In the genomic region with DNA sequence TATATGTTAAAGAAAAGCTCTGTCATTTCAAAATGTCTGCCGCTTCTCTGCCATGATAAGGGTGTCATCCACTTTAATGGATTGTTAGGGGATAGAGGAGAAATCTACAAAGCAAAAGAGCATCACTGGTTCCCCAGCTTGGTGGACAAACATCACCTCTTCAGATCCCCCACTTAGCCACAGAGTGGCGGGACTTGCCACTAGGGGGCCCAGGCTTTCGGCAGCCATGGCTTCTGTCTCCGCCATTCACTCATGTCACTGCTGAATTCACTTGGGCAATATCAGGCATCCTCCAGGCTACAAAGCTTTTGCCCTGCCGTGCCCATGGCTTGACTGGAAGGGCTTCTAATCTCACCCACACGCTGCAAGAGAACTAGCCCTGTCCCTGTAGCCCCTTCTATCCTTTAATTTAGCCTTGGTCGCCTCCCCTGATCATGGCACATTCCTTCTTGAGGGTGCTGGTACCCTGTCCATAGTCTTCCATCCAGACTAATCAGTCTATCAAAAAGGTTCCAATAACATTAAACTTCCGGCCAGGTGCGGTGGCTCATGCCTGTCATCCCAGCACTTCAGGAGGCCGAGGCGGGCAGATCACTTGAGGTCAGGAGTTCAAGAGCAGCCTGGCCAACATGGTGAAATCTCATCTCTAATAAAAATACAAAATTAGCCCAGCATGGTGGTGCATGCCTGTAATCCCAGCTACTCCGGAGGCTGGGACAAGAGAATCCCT, we compare ENCODE assay signal across 8 cellular contexts. TPM values are rescaled to one million over a fixed set of nuclear protein-coding genes. Genes with fewer than 3 reads are reported as not detected.
DNase-seq lines count a peak whose midpoint lies in the region; ATAC-seq, FAIRE-seq and TF ChIP-seq lines count a peak whose summit lies in the region.

No MANE protein-coding gene starts in this region.

- no peak overlapping the region for H3K4me3 ChIP-seq in hepatocyte

- H3K4me1 ChIP-seq in hepatocyte (ENCODE audit: insufficient read depth), result peaks cover 4% of the 10 kb centered on the region

- no peaks in the 10 kb centered on the region for H3K36me3 ChIP-seq in hepatocyte (replicated peaks; ENCODE audit: insufficient read depth, low read depth)

- no peak overlapping the region for H2AFZ ChIP-seq in hepatocyte

- no peaks in the 10 kb centered on the region for H3K9me3 ChIP-seq in hepatocyte (ENCODE audit: low read depth)

- ATAC-seq in GM19023 (IDR thresholded peaks at IDR 0.05; ENCODE audit: unreplicated experiment), result no peak

- no peak overlapping the region for H3K27ac ChIP-seq in hepatocyte

- whole genome bisulfite sequencing in hepatocyte (ENCODE audit: low lambda C conversion rate, missing lambda C conversion rate), result 58% methylated on average over 12 of the region's 12 CpGs

- no peak overlapping the region for H3K4me2 ChIP-seq in hepatocyte

- DNase-seq in DMS 273 treated with DMSO at 0.1 percent for 48 hours (lab: John Stamatoyannopoulos, UW) (peak; percentile 14), HTR-8/SVneo (ENCODE audit: insufficient read length, low spot score) (peak; percentile 69), T follicular helper cell (ENCODE audit: low read depth) (peak; percentile 45), hepatocyte (ENCODE audit: low spot score) (peak; percentile 63), foreskin melanocyte (no peak)
- peak; percentile 55 for DNase-seq in activated naive CD8-positive, alpha-beta T cell treated with anti-CD3 and anti-CD28 coated beads, Interleukin-2, amount 50 U/mL, for 16 hours (ENCODE audit: low read depth, low spot score)
- peak; percentile 81 for DNase-seq in stimulated activated CD4-positive, alpha-beta T cell treated with anti-CD3 and anti-CD28 coated beads, Interleukin-15, amount 100 ng/mL, for 24 hours

- FAIRE-seq in HTR-8/SVneo (lab: Jason Lieb, UNC), result no peak

- no peaks in the 10 kb centered on the region for H3K27me3 ChIP-seq in hepatocyte

- no peaks in the 10 kb centered on the region for H3K9me2 ChIP-seq in hepatocyte (replicated peaks; ENCODE audit: insufficient read depth)

- no peaks in the 10 kb centered on the region for H3K79me2 ChIP-seq in hepatocyte

- peak; percentile 46 for TF ChIP-seq CTCF in hepatocyte (IDR thresholded peaks at IDR 0.05; ENCODE audit: poor library complexity)

- H4K20me1 ChIP-seq in hepatocyte (ENCODE audit: insufficient read depth, poor library complexity, severe bottlenecking), result no peaks in the 10 kb centered on the region

RNA-seq across cellular contexts. Expression of a gene that starts 34.7 kb away (rescaled TPM):
- total RNA-seq in hepatocyte, result 1.8 and 4.2 TPM in 2 replicates
- polyA plus RNA-seq in hepatocyte, result 9.7 and 10.8 TPM in 2 replicates

RNA-seq across cellular contexts. Expression of a gene that starts 36.3 kb away (rescaled TPM):
- 1.9 and 2.2 TPM in 2 replicates for total RNA-seq in hepatocyte
- polyA plus RNA-seq in hepatocyte, result 0.69 and 2.0 TPM in 2 replicates
